In the genomic region with DNA sequence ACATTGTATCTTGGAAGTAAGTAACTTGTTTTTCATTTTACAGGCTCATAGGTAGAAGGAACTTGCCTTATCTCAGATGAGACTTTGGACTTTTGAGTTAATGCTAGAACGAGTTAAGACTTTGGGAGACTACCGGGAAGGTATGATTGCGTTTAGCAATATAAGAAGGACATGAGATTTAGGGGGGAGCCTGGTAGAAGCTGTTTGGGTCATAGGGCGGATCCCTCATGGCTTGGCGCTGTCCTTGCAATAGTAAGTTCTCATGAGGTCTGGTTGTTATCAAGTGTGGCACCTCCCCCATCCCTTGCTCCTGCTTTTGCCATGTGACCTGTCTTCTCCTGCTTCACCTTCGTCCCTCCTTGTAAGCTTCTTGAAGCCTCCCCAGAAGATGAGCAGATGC, we compare ENCODE assay signal across 16 cellular contexts.
DNase-seq lines count a peak whose midpoint lies in the region; ATAC-seq, FAIRE-seq and TF ChIP-seq lines count a peak whose summit lies in the region.
"Had no signal": no experiment of that assay in that cellular context is flagged by ENCODE, and none has a peak within 500 bp of the region (broad histone marks: within the 10 kb centered on the region; RNA-seq: fewer than 3 reads in every experiment).

No MANE protein-coding gene starts in this region.

- no peak overlapping the region for H4K5ac ChIP-seq in H9 (ENCODE audit: insufficient read length, low read depth, low read length)

- no peak overlapping the region for H3T11ph ChIP-seq in H9 (ENCODE audit: low read length)

- no peaks in the 10 kb centered on the region for H3K23me2 ChIP-seq in H9 (ENCODE audit: insufficient read length, low read depth, low read length, poor library complexity, severe bottlenecking)

- ATAC-seq in GM23338 (no peak), left colon (peak; percentile 92)

- H3K9me3 ChIP-seq in H9 (ENCODE audit: control insufficient read depth, low read depth, low read length), result no peaks in the 10 kb centered on the region
- H3K9me3 ChIP-seq in small intestine (ENCODE audit: control insufficient read depth, low read depth), result no peaks in the 10 kb centered on the region
- H3K9me3 ChIP-seq in stomach, result no peaks in the 10 kb centered on the region
- no peaks in the 10 kb centered on the region for H3K9me3 ChIP-seq in breast epithelium
- H3K9me3 ChIP-seq: HAP-1 had no signal

- TF ChIP-seq POLR2A in stomach (IDR thresholded peaks at IDR 0.05) (no peak), breast epithelium (IDR thresholded peaks at IDR 0.05) (no peak)

- no peak overlapping the region for H3K27ac ChIP-seq in GM23338 (ENCODE audit: low read depth)
- H3K27ac ChIP-seq in H9 (ENCODE audit: insufficient read length, low read depth, low read length), result no peak overlapping the region
- H3K27ac ChIP-seq in small intestine (ENCODE audit: low read depth in 1 of 2, low read length in 1 of 2), result no peak overlapping the region
- no peak overlapping the region for H3K27ac ChIP-seq in stomach
- no peak overlapping the region for H3K27ac ChIP-seq in breast epithelium

- H2BK120ac ChIP-seq in H9 (ENCODE audit: low read depth, low read length, poor library complexity, severe bottlenecking), result no peak overlapping the region

- no peak overlapping the region for H2BK12ac ChIP-seq in H9 (ENCODE audit: insufficient read length, low read depth, low read length)

- H2BK20ac ChIP-seq in H9 (ENCODE audit: low read depth, low read length, poor library complexity, severe bottlenecking), result peak overlapping the region; percentile 1

- no peak overlapping the region for H3K18ac ChIP-seq in H9 (ENCODE audit: insufficient read length, low read depth, low read length)

- no peak overlapping the region for H2BK15ac ChIP-seq in H9 (ENCODE audit: low read depth, low read length)

- no peaks in the 10 kb centered on the region for H3K79me1 ChIP-seq in H9 (ENCODE audit: insufficient read depth, low read depth, low read length, poor library complexity, severe bottlenecking)

- TF ChIP-seq EP300 in stomach (IDR thresholded peaks at IDR 0.05), result no peak

- H4K20me1 ChIP-seq in GM23338 (replicated peaks; ENCODE audit: insufficient read depth) (no peaks in the 10 kb centered on the region), H9 (ENCODE audit: control insufficient read depth, insufficient read depth, insufficient read length) (no peaks in the 10 kb centered on the region)

- H3K36me3 Mint-ChIP-seq in GM23338 (ENCODE audit: low read depth) (no peaks in the 10 kb centered on the region), H9 (ENCODE audit: insufficient read depth in 1 of 3, low read depth in 3 of 3) (no peaks in the 10 kb centered on the region)
- H3K36me3 Mint-ChIP-seq: CD4-positive, alpha-beta memory T cell had no signal

- H3K9me2 ChIP-seq in GM23338 (ENCODE audit: insufficient read depth), result no peaks in the 10 kb centered on the region

- no peak overlapping the region for H4K8ac ChIP-seq in H9 (replicated peaks; ENCODE audit: insufficient read length, low read depth, low read length)

- H3K14ac ChIP-seq in H9 (ENCODE audit: insufficient read depth, low read length), result no peak overlapping the region

- H3K4me2 ChIP-seq in GM23338 (no peak overlapping the region), H9 (ENCODE audit: insufficient read depth, insufficient read length, low read length) (no peak overlapping the region)

- H3K27me3 ChIP-seq in GM23338 (ENCODE audit: insufficient read depth) (no peaks in the 10 kb centered on the region), H9 (ENCODE audit: insufficient read depth, low read length) (no peaks in the 10 kb centered on the region), small intestine (ENCODE audit: control insufficient read depth in 2 of 2, insufficient read depth in 2 of 2, low read length in 2 of 2) (no peaks in the 10 kb centered on the region), stomach (no peaks in the 10 kb centered on the region), breast epithelium (no peaks in the 10 kb centered on the region)

- H3K4me3 Mint-ChIP-seq in GM23338 (no peak overlapping the region), H9 (no peak overlapping the region)
- H3K4me3 Mint-ChIP-seq: CD4-positive, alpha-beta memory T cell; HFFc6 had no signal

- no CpG with 5 or more reads among the region's 6 CpGs for WGBS in H9 (ENCODE audit: extremely low coverage, insufficient read length, low lambda C conversion rate)
- 46 to 68% (median 57%) methylated on average over 6 of the region's 6 CpGs for WGBS in small intestine, 3 donors
- WGBS in stomach, 5 donors, result 58 to 80% (median 69%) methylated on average over 6 of the region's 6 CpGs

- intact Hi-C loops in left colon (cut with DNase I, micrococcal nuclease) (no loop called here), stomach (cut with DNase I; ENCODE audit: low total_unique reads) (no loop called here), breast epithelium (cut with DNase I; ENCODE audit: low total_unique reads) (no loop called here)

- no peak overlapping the region for H3K4ac ChIP-seq in H9 (ENCODE audit: low read depth, low read length)

- H3K4me1 ChIP-seq in GM23338 (ENCODE audit: insufficient read depth), result no peaks in the 10 kb centered on the region
- no peaks in the 10 kb centered on the region for H3K4me1 ChIP-seq in H9 (ENCODE audit: insufficient read depth, low read length)
- no peaks in the 10 kb centered on the region for H3K4me1 ChIP-seq in small intestine (ENCODE audit: control insufficient read depth in 2 of 2, insufficient read depth in 1 of 2, low read depth in 1 of 2, low read length in 1 of 2)
- H3K4me1 ChIP-seq in stomach, result no peaks in the 10 kb centered on the region
- no peaks in the 10 kb centered on the region for H3K4me1 ChIP-seq in breast epithelium

- no peak overlapping the region for H2BK5ac ChIP-seq in H9 (ENCODE audit: insufficient read length, low read length)

- no peaks in the 10 kb centered on the region; the same call in 2 of the 3 replicates for H3K9me3 Mint-ChIP-seq in GM23338
- H3K9me3 Mint-ChIP-seq in H9, result no peaks in the 10 kb centered on the region

- DNase-seq in GM23338 (ENCODE audit: low spot score) (no peak), H9 (no peak), left colon (peak in 1 of 2 donors; percentile 13), small intestine (peak; percentile 54), stomach (no peak), breast epithelium (ENCODE audit: low spot score in 2 of 2) (no peak)
- DNase-seq: C1 segment of cervical spinal cord; CD4-positive, alpha-beta memory T cell; COR-L47; DMS153; DND-41; HFFc6 had no signal

- no peaks in the 10 kb centered on the region for H3F3A ChIP-seq in GM23338 (replicated peaks; ENCODE audit: low read depth)

- H3K27me3 Mint-ChIP-seq in GM23338 (ENCODE audit: insufficient read depth, low read depth, poor library complexity) (peaks cover 1% of the 10 kb centered on the region), H9 (ENCODE audit: low read depth) (no peaks in the 10 kb centered on the region)
- H3K27me3 Mint-ChIP-seq: CD4-positive, alpha-beta memory T cell had no signal

- no peak for TF ChIP-seq CTCF in GM23338 (conservative IDR thresholded peaks at IDR 0.05; ENCODE audit: low read depth in 2 of 2)
- no peak for TF ChIP-seq CTCF in H9 (conservative IDR thresholded peaks at IDR 0.05)
- no peak for TF ChIP-seq CTCF in stomach (IDR thresholded peaks at IDR 0.05)
- TF ChIP-seq CTCF in breast epithelium (IDR thresholded peaks at IDR 0.05), result no peak

- H3K56ac ChIP-seq in H9 (ENCODE audit: insufficient read length, low read depth, low read length), result no peak overlapping the region

- no peak overlapping the region for H3K23ac ChIP-seq in H9 (ENCODE audit: insufficient read length, low read depth, low read length)

- no peak overlapping the region for H3K4me3 ChIP-seq in GM23338
- H3K4me3 ChIP-seq in small intestine (ENCODE audit: low read depth in 1 of 2, low read length in 2 of 2), result no peak overlapping the region
- no peak overlapping the region for H3K4me3 ChIP-seq in stomach
- H3K4me3 ChIP-seq in breast epithelium, result no peak overlapping the region
- H3K4me3 ChIP-seq: HAP-1 had no signal

- H3K79me2 ChIP-seq in GM23338 (replicated peaks; ENCODE audit: insufficient read depth) (no peaks in the 10 kb centered on the region), H9 (ENCODE audit: insufficient read depth, low read length) (no peaks in the 10 kb centered on the region)

- H2AK5ac ChIP-seq in H9 (ENCODE audit: insufficient read length, low read length), result no peak overlapping the region

- 0 out of 3 replicates have a peak, but pooled peaks cover under 1% of the 10 kb centered on the region for H3K4me1 Mint-ChIP-seq in GM23338
- H3K4me1 Mint-ChIP-seq in H9, result no peaks in the 10 kb centered on the region
- H3K4me1 Mint-ChIP-seq: CD4-positive, alpha-beta memory T cell had no signal

- H4K91ac ChIP-seq in H9 (ENCODE audit: insufficient read length, low read depth, low read length), result no peak overlapping the region

- no peak overlapping the region for H3K27ac Mint-ChIP-seq in GM23338
- no peak overlapping the region for H3K27ac Mint-ChIP-seq in H9
- H3K27ac Mint-ChIP-seq: CD4-positive, alpha-beta memory T cell; HFFc6 had no signal

- H2AFZ ChIP-seq in GM23338, result 0 out of 2 replicates have a peak overlapping the region, but pooled peaks have one; percentile 32
- H2AFZ ChIP-seq in H9 (ENCODE audit: low read length), result no peak overlapping the region

- no peak overlapping the region for H3K9ac ChIP-seq in H9 (ENCODE audit: extremely low read depth, insufficient read length, low read length)

- no peak for FAIRE-seq in small intestine (lab: Jason Lieb, UNC)
- FAIRE-seq: G401.6, GM12892, H1 had no signal

- H3K36me3 ChIP-seq in GM23338 (ENCODE audit: insufficient read depth), result no peaks in the 10 kb centered on the region
- no peaks in the 10 kb centered on the region for H3K36me3 ChIP-seq in small intestine (ENCODE audit: control insufficient read depth in 2 of 2, insufficient read depth in 2 of 2, low read length in 2 of 2)
- no peaks in the 10 kb centered on the region for H3K36me3 ChIP-seq in stomach
- H3K36me3 ChIP-seq in breast epithelium, result no peaks in the 10 kb centered on the region
- H3K36me3 ChIP-seq: HAP-1 had no signal

TF ChIP-seq in GM23338, 12 proteins besides CTCF, POLR2A, EP300 and RAD21 (continues in another document):
- TF ChIP-seq ZNF331 (CRISPR knock-in tag; IDR thresholded peaks at IDR 0.05; ENCODE audit: low read depth) (no peak), EZH2 (IDR thresholded peaks at IDR 0.05; ENCODE audit: low read depth, unreplicated experiment) (no peak), ZNF114 (CRISPR knock-in tag; IDR thresholded peaks at IDR 0.05) (no peak), EZH2phosphoT487 (IDR thresholded peaks at IDR 0.05; ENCODE audit: unreplicated experiment) (no peak), NANOG (IDR thresholded peaks at IDR 0.05; ENCODE audit: borderline replicate concordance) (no peak)
- TF ChIP-seq, protein P1, sequence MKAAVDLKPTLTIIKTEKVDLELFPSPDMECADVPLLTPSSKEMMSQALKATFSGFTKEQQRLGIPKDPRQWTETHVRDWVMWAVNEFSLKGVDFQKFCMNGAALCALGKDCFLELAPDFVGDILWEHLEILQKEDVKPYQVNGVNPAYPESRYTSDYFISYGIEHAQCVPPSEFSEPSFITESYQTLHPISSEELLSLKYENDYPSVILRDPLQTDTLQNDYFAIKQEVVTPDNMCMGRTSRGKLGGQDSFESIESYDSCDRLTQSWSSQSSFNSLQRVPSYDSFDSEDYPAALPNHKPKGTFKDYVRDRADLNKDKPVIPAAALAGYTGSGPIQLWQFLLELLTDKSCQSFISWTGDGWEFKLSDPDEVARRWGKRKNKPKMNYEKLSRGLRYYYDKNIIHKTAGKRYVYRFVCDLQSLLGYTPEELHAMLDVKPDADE (IDR thresholded peaks at IDR 0.05), result no peak
